Comparison of ENCODE assay signal across 9 cellular contexts in the genomic region with DNA sequence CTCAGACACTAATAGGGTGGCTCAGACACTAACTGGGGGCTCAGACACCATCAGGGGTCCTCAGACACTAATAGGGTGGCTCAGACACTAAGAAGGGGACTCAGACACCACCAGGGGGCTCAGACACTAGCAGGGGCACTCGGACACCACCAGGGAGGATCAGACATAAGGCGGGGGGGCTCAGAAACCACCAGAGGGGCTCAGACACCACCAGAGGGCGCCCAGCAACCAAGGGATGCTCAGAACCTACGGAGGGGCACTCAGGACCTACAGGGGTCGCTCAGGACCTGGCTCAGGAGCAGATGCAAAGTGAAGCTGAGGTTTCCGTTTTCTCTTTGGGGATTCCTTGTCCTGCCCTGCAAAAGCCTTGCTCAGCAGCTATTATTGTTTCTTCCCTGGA.
A peak's percentile ranks its signal among the peaks of the same experiment; 100 is the strongest.
DNase-seq lines count a peak whose midpoint lies in the region; ATAC-seq lines count a peak whose summit lies in the region.
"Had no signal": no experiment of that assay in that cellular context is flagged by ENCODE, and none has a peak within 500 bp of the region (broad histone marks: within the 10 kb centered on the region; RNA-seq: fewer than 3 reads in every experiment).

No MANE protein-coding gene starts in this region.

- POLR2A ChIA-PET in activated naive CD8-positive, alpha-beta T cell treated with anti-CD3 and anti-CD28 coated beads, Interleukin-2, amount 10 ng/mL, durations not matched to agents 7 days and 5 days (lab: Charles Lee), result interaction anchor here (0.8 kb wide), 1 partner anchor 11 kb away, joined by 3 read pairs; no protein-coding TSS in a partner anchor

- ATAC-seq in activated naive CD8-positive, alpha-beta T cell treated with anti-CD3 and anti-CD28 coated beads, Interleukin-2, amount 10 ng/mL, durations not matched to agents 7 days and 5 days (ENCODE audit: low read depth), result peak; percentile 95
- ATAC-seq in HG03159 (IDR thresholded peaks at IDR 0.05; ENCODE audit: unreplicated experiment), result no peak

- peaks cover 2% of the 10 kb centered on the region for H3K27me3 Mint-ChIP-seq in activated naive CD8-positive, alpha-beta T cell treated with anti-CD3 and anti-CD28 coated beads, Interleukin-2, amount 10 ng/mL, durations not matched to agents 7 days and 5 days

- no peaks in the 10 kb centered on the region for H3K9me3 Mint-ChIP-seq in activated naive CD8-positive, alpha-beta T cell treated with anti-CD3 and anti-CD28 coated beads, Interleukin-2, amount 10 ng/mL, durations not matched to agents 7 days and 5 days

- H3K27ac Mint-ChIP-seq in activated naive CD8-positive, alpha-beta T cell treated with anti-CD3 and anti-CD28 coated beads, Interleukin-2, amount 10 ng/mL, durations not matched to agents 7 days and 5 days, result peak overlapping the region; percentile 19
- H3K27ac Mint-ChIP-seq: activated naive CD8-positive, alpha-beta T cell had no signal

- DNase-seq in NCI-H1417 (lab: John Stamatoyannopoulos, UW), result peak; percentile 2 to 56 (median 23)
- no peak for DNase-seq in NCI-H1417 treated with DMSO at 0.1 percent for 48 hours (lab: John Stamatoyannopoulos, UW)
- DNase-seq in T follicular helper cell (ENCODE audit: low read depth), result peak; percentile 55
- peak; percentile 75 for DNase-seq in activated naive CD8-positive, alpha-beta T cell treated with anti-CD3 and anti-CD28 coated beads, Interleukin-2, amount 10 ng/mL, durations not matched to agents 7 days and 5 days
- peak; percentile 40 to 49 for DNase-seq in stimulated activated CD8-positive, alpha-beta memory T cell treated with anti-CD3 and anti-CD28 coated beads, Interleukin-4, amount 100 ng/mL, for 1 hour (ENCODE audit: low read depth in 2 of 2, low spot score in 1 of 2)
- no peak for DNase-seq in cerebellum (ENCODE audit: low spot score)
- DNase-seq in H4 (ENCODE audit: low spot score), result no peak

- H3K36me3 Mint-ChIP-seq in activated naive CD8-positive, alpha-beta T cell treated with anti-CD3 and anti-CD28 coated beads, Interleukin-2, amount 10 ng/mL, durations not matched to agents 7 days and 5 days, result no peaks in the 10 kb centered on the region
- H3K36me3 Mint-ChIP-seq: activated naive CD8-positive, alpha-beta T cell had no signal

- no peak overlapping the region for H3K4me3 Mint-ChIP-seq in activated naive CD8-positive, alpha-beta T cell treated with anti-CD3 and anti-CD28 coated beads, Interleukin-2, amount 10 ng/mL, durations not matched to agents 7 days and 5 days
- H3K4me3 Mint-ChIP-seq: activated naive CD8-positive, alpha-beta T cell had no signal

- peaks cover 6% of the 10 kb centered on the region for H3K4me1 Mint-ChIP-seq in activated naive CD8-positive, alpha-beta T cell treated with anti-CD3 and anti-CD28 coated beads, Interleukin-2, amount 10 ng/mL, durations not matched to agents 7 days and 5 days

Comparison
In these comparisons a context has a peak if more than half of its experiments do, and no peak if none do; other contexts are left out.
1. DNase-seq: peak in NCI-H1417 (3 of 3), T follicular helper cell (single experiment), activated naive CD8-positive, alpha-beta T cell treated with anti-CD3 and anti-CD28 coated beads, Interleukin-2, amount 10 ng/mL, durations not matched to agents 7 days and 5 days (single experiment) and stimulated activated CD8-positive, alpha-beta memory T cell treated with anti-CD3 and anti-CD28 coated beads, Interleukin-4, amount 100 ng/mL, for 1 hour (2 of 2); none in NCI-H1417 treated with DMSO at 0.1 percent for 48 hours (single experiment), cerebellum (single experiment) and H4 (single experiment).